Comparison of ENCODE assay signal across 36 cellular contexts in the genomic region with DNA sequence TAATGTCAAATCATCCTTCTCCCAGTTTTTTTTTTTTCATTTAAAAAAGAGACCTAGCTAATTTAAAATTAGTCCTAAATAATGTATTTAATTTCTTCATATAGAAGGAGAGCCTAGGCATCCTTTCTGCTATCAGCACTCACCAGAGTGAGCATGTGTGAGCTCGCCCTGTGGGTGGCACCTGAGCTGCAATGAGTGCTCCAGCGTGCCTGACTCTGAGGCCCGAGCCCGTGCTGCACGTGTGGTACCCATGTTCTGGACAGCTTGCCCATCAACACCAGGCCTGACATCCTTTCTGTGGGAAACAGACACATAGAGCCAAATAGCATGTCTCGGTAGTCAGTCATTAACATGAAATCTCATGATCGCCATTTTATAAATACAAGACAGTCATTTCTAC.
"Had no signal": no experiment of that assay in that cellular context is flagged by ENCODE, and none has a peak within 500 bp of the region (broad histone marks: within the 10 kb centered on the region; RNA-seq: fewer than 3 reads in every experiment).

No MANE protein-coding gene starts in this region.

- H3K9me3 Mint-ChIP-seq: activated B cell treated with CpG ODN at 0.5 μM for 24 hours; activated CD4-positive, alpha-beta memory T cell treated with anti-CD3 and anti-CD28 coated beads for 36 hours; activated naive CD4-positive, alpha-beta T cell treated with anti-CD3 and anti-CD28 coated beads for 36 hours; activated naive CD4-positive, alpha-beta T cell treated with anti-CD3 and anti-CD28 coated beads, Interleukin-2, amount 50 U/mL, for 72 hours; activated T-cell treated with anti-CD3 and anti-CD28 coated beads, Interleukin-2, amount 50 U/mL, for 4 hours; activated T-helper 1 cell treated with anti-CD3 and anti-CD28 coated beads, Interleukin-12 subunit alpha, Interleukin-12 subunit beta, Interleukin-2, Interleukin-4 antibody, amounts not matched to agents 30 ng/mL and 10 ng/mL and 1 ng/mL, durations not matched to agents 14 hours and 24 hours and 36 hours had no signal

- H3K27me3 Mint-ChIP-seq: activated CD4-positive, alpha-beta memory T cell treated with anti-CD3 and anti-CD28 coated beads for 36 hours; central memory CD8-positive, alpha-beta T cell had no signal

- H3K4me2 ChIP-seq: KMS-11 had no signal

- H3K27me3 ChIP-seq: adrenal gland, body of pancreas had no signal

- ATAC-seq: activated naive CD4-positive, alpha-beta T cell treated with anti-CD3 and anti-CD28 coated beads, Interleukin-2, amount 50 U/mL, for 72 hours; activated T-cell treated with anti-CD3 and anti-CD28 coated beads, Interleukin-2, amount 50 U/mL, for 4 hours; body of pancreas; Panc1 had no signal

- H3K36me3 ChIP-seq: adrenal gland had no signal

- H3K4me3 Mint-ChIP-seq: activated B cell treated with CpG ODN at 0.5 μM for 24 hours; activated CD4-positive, alpha-beta memory T cell treated with anti-CD3 and anti-CD28 coated beads for 36 hours; activated naive CD4-positive, alpha-beta T cell treated with anti-CD3 and anti-CD28 coated beads for 36 hours; activated T-cell treated with anti-CD3 and anti-CD28 coated beads, Interleukin-2, amount 50 U/mL, for 4 hours; activated T-helper 1 cell treated with anti-CD3 and anti-CD28 coated beads, Interleukin-12 subunit alpha, Interleukin-12 subunit beta, Interleukin-2, Interleukin-4 antibody, amounts not matched to agents 30 ng/mL and 10 ng/mL and 1 ng/mL, durations not matched to agents 14 hours and 24 hours and 36 hours; central memory CD8-positive, alpha-beta T cell had no signal

- H3K9me3 ChIP-seq: adrenal gland, body of pancreas had no signal

- H3K9ac ChIP-seq: KMS-11 had no signal

- FAIRE-seq: astrocyte had no signal

- H3K4me3 ChIP-seq: adrenal gland, body of pancreas had no signal

- H3K27ac Mint-ChIP-seq: activated B cell treated with CpG ODN at 0.5 μM for 24 hours; activated CD4-positive, alpha-beta memory T cell treated with anti-CD3 and anti-CD28 coated beads for 36 hours; activated naive CD4-positive, alpha-beta T cell treated with anti-CD3 and anti-CD28 coated beads for 36 hours; activated naive CD4-positive, alpha-beta T cell treated with anti-CD3 and anti-CD28 coated beads, Interleukin-2, amount 50 U/mL, for 72 hours; activated T-helper 1 cell treated with anti-CD3 and anti-CD28 coated beads, Interleukin-12 subunit alpha, Interleukin-12 subunit beta, Interleukin-2, Interleukin-4 antibody, amounts not matched to agents 30 ng/mL and 10 ng/mL and 1 ng/mL, durations not matched to agents 14 hours and 24 hours and 36 hours had no signal

- H3K4me1 Mint-ChIP-seq: activated B cell treated with CpG ODN at 0.5 μM for 24 hours; central memory CD8-positive, alpha-beta T cell had no signal

- DNase-seq: activated B cell treated with CpG ODN at 0.5 μM for 24 hours; activated CD4-positive, alpha-beta memory T cell treated with anti-CD3 and anti-CD28 coated beads for 36 hours; activated CD4-positive, alpha-beta T cell treated with anti-CD3 and anti-CD28 coated beads for 4 hours; activated CD4-positive, alpha-beta T cell treated with anti-CD3 and anti-CD28 coated beads, Interleukin-2, amount 50 U/mL, for 1 hour; activated CD4-positive, CD25-positive, alpha-beta regulatory T cell treated with anti-CD3 and anti-CD28 coated beads, Interleukin-2, amount 50 U/mL, for 72 hours; activated CD8-positive, alpha-beta memory T cell treated with anti-CD3 and anti-CD28 coated beads, Interleukin-2, amount 50 U/mL, for 4 hours; activated gamma-delta T cell treated with Interleukin-2 at 50 U/mL for 16 hours; activated naive CD4-positive, alpha-beta T cell treated with anti-CD3 and anti-CD28 coated beads for 36 hours; activated T-cell treated with anti-CD3 and anti-CD28 coated beads for 4 hours; activated T-cell treated with anti-CD3 and anti-CD28 coated beads, Interleukin-2, amount 50 U/mL, for 4 hours; adrenal gland; body of pancreas; MM.1S; MV-4-11; NCI-H1092; NCI-H1436 treated with DMSO at 0.1 percent for 48 hours; NCI-H187 treated with DMSO at 0.1 percent for 48 hours; NCI-H2081; NCI-H2171 treated with DMSO at 0.1 percent for 48 hours; NCI-H2227 treated with DMSO at 0.1 percent for 48 hours; NCI-H446; NCI-H510A treated with DMSO at 0.1 percent for 48 hours; NCI-H526 treated with DMSO at 0.1 percent for 48 hours; NCI-H774; SHP77 treated with DMSO at 0.1 percent for 48 hours; SW 1271; T-helper 1 cell; T-helper 2 cell; T-helper 9 cell had no signal

- H3K4me1 ChIP-seq: adrenal gland, body of pancreas had no signal

- H3K27ac ChIP-seq: adrenal gland, body of pancreas, KMS-11, VCaP had no signal

- H3K36me3 Mint-ChIP-seq: activated CD4-positive, alpha-beta memory T cell treated with anti-CD3 and anti-CD28 coated beads for 36 hours; activated naive CD4-positive, alpha-beta T cell treated with anti-CD3 and anti-CD28 coated beads, Interleukin-2, amount 50 U/mL, for 72 hours had no signal
